Comparison of ENCODE assay signal across 22 cellular contexts in genomic region chr12:26566670-26567069, GRCh38.
A peak's percentile ranks its signal among the peaks of the same experiment; 100 is the strongest.
DNase-seq lines count a peak whose midpoint lies in the region; ATAC-seq, FAIRE-seq and TF ChIP-seq lines count a peak whose summit lies in the region.
"Had no signal": no experiment of that assay in that cellular context is flagged by ENCODE, and none has a peak within 500 bp of the region (broad histone marks: within the 10 kb centered on the region; RNA-seq: fewer than 3 reads in every experiment).

No MANE protein-coding gene starts in this region.

- H3K27ac Mint-ChIP-seq in CD14-positive monocyte: no peak overlapping the region
- H3K27ac Mint-ChIP-seq: activated naive CD8-positive, alpha-beta T cell treated with anti-CD3 and anti-CD28 coated beads for 36 hours; dendritic cell treated with granulocyte-macrophage colony-stimulating factor and Interleukin-4, amounts not matched to agents 40 ng/mL and 50 ng/mL, for 4 days; stimulated activated effector memory CD8-positive, alpha-beta T cell treated with anti-CD3 and anti-CD28 coated beads, Interleukin-12 subunit alpha, Interleukin-12 subunit beta, amount 100 ng/mL, for 72 hours had no signal

- no peak for TF ChIP-seq CTCF in AG10803 (conservative IDR thresholded peaks at IDR 0.05; ENCODE audit: low read length)
- TF ChIP-seq CTCF in HFF-Myc (IDR thresholded peaks at IDR 0.05; ENCODE audit: low read depth, low read length, missing control alignments): no peak
- TF ChIP-seq CTCF in CD14-positive monocyte (IDR thresholded peaks at IDR 0.05): no peak

- no peak overlapping the region for H3K4me3 ChIP-seq in AG10803 (ENCODE audit: low read length)
- H3K4me3 ChIP-seq in HFF-Myc (replicated peaks; ENCODE audit: low read depth, low read length): no peak overlapping the region
- H3K4me3 ChIP-seq: pancreas had no signal

- no peak for ATAC-seq in GM18511 (IDR thresholded peaks at IDR 0.05; ENCODE audit: unreplicated experiment)
- ATAC-seq: left colon; naive thymus-derived CD8-positive, alpha-beta T cell; stimulated activated effector memory CD8-positive, alpha-beta T cell treated with anti-CD3 and anti-CD28 coated beads, Interleukin-12 subunit alpha, Interleukin-12 subunit beta, amount 100 ng/mL, for 72 hours had no signal

- intact Hi-C loops in CD14-positive monocyte (cut with micrococcal nuclease): no loop called here

- H3K36me3 Mint-ChIP-seq in CD14-positive monocyte: peaks cover 14 to 27% of the 10 kb centered on the region in 2 donors
- H3K36me3 Mint-ChIP-seq: brain had no signal

- peak; percentile 74 for FAIRE-seq in endometrium (lab: Jason Lieb, UNC)
- FAIRE-seq: pancreas had no signal

- H3K4me1 Mint-ChIP-seq in CD14-positive monocyte: no peaks in the 10 kb centered on the region
- H3K4me1 Mint-ChIP-seq: activated naive CD8-positive, alpha-beta T cell treated with anti-CD3 and anti-CD28 coated beads for 36 hours; stimulated activated effector memory CD8-positive, alpha-beta T cell treated with anti-CD3 and anti-CD28 coated beads, Interleukin-12 subunit alpha, Interleukin-12 subunit beta, amount 100 ng/mL, for 72 hours had no signal

- DNase-seq in AG10803 (ENCODE audit: low read depth) (peak; percentile 76), HFF-Myc (ENCODE audit: extremely low read depth, low read depth) (peak; percentile 9), iris pigment epithelial cell (ENCODE audit: low read depth) (peak; percentile 50), NCI-H1930 (lab: John Stamatoyannopoulos, UW) (no peak), CD14-positive monocyte (ENCODE audit: low spot score) (no peak), cerebellar nuclear complex (lab: John Stamatoyannopoulos, UW) (no peak)
- DNase-seq: activated CD4-positive, alpha-beta T cell treated with anti-CD3 and anti-CD28 coated beads for 4 hours; activated naive CD8-positive, alpha-beta T cell treated with anti-CD3 and anti-CD28 coated beads for 36 hours; foreskin melanocyte; left colon; naive thymus-derived CD8-positive, alpha-beta T cell; NCI-H1417 treated with DMSO at 0.1 percent for 48 hours; OCI-M1; pancreas; SIG-M5; T-helper 1 cell had no signal

- no peak overlapping the region for H3K4me3 Mint-ChIP-seq in CD14-positive monocyte
- H3K4me3 Mint-ChIP-seq: activated naive CD8-positive, alpha-beta T cell treated with anti-CD3 and anti-CD28 coated beads for 36 hours; dendritic cell treated with granulocyte-macrophage colony-stimulating factor and Interleukin-4, amounts not matched to agents 40 ng/mL and 50 ng/mL, for 4 days; IgD-negative memory B cell; naive thymus-derived CD8-positive, alpha-beta T cell; stimulated activated effector memory CD8-positive, alpha-beta T cell treated with anti-CD3 and anti-CD28 coated beads, Interleukin-12 subunit alpha, Interleukin-12 subunit beta, amount 100 ng/mL, for 72 hours had no signal

- H3K9me3 Mint-ChIP-seq in CD14-positive monocyte: peaks cover 0 to 3% (median 0%) of the 10 kb centered on the region in 7 donors
- H3K9me3 Mint-ChIP-seq: activated naive CD8-positive, alpha-beta T cell treated with anti-CD3 and anti-CD28 coated beads for 36 hours; brain; dendritic cell treated with granulocyte-macrophage colony-stimulating factor and Interleukin-4, amounts not matched to agents 40 ng/mL and 50 ng/mL, for 4 days; IgD-negative memory B cell; naive thymus-derived CD8-positive, alpha-beta T cell; stimulated activated effector memory CD8-positive, alpha-beta T cell treated with anti-CD3 and anti-CD28 coated beads, Interleukin-12 subunit alpha, Interleukin-12 subunit beta, amount 100 ng/mL, for 72 hours had no signal

- H3K27me3 Mint-ChIP-seq in CD14-positive monocyte (ENCODE audit: low read depth in 3 of 3): peaks cover 1 to 3% (median 3%) of the 10 kb centered on the region in 3 donors
- H3K27me3 Mint-ChIP-seq: activated naive CD8-positive, alpha-beta T cell treated with anti-CD3 and anti-CD28 coated beads for 36 hours; dendritic cell treated with granulocyte-macrophage colony-stimulating factor and Interleukin-4, amounts not matched to agents 40 ng/mL and 50 ng/mL, for 4 days; IgD-negative memory B cell; naive thymus-derived CD8-positive, alpha-beta T cell had no signal

Comparison
In these comparisons a context has a peak if more than half of its experiments do, and no peak if none do; other contexts are left out.
1. DNase-seq: peak in AG10803 (single experiment), HFF-Myc (single experiment) and iris pigment epithelial cell (single experiment); none in NCI-H1930 (0 of 2), CD14-positive monocyte (single experiment) and cerebellar nuclear complex (0 of 2).